ENCODE assay signal across 21 cellular contexts in the genomic region with DNA sequence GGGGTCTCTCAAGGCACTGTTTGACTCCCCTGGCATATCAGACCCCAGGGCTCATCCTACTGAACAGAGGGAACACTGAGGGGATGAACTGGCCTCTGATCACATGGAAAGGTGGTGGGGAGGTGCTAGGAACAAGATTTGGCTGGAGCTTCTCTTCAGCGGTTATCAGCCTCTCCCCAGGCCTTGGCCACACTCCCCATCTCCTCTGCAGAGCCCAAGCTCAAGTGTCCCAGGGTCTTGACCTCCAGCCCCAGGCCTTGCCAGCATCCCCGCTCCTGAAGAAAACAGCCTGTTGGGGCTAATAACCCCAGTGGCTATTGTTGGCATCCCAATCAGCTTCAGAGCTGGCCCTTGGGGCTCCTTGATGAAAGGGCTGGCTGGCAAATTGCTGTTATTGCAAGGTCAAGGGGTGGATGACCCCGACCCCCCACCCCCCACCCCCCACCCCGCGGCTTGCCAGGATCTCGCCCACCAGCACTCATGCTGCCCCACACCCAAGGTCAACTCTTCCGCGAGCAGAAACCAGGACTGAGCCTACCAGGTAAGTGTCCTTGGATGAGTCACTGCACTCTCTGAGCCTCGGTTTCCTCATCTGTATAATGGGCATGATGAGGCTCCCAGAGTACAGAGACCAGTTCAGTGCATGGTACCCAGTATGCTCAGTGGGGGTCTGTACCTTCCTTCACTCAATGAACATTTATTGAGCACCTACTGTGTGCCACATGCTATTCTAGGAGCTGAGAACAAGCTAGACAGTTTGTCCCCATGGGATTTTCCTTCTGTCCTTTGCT. TPM values are rescaled to one million over a fixed set of nuclear protein-coding genes. Genes with fewer than 3 reads are reported as not detected.
DNase-seq lines count a peak whose midpoint lies in the region; ATAC-seq and TF ChIP-seq lines count a peak whose summit lies in the region.
"Had no signal": no experiment of that assay in that cellular context is flagged by ENCODE, and none has a peak within 500 bp of the region (broad histone marks: within the 10 kb centered on the region; RNA-seq: fewer than 3 reads in every experiment).

No MANE protein-coding gene starts in this region.

- CTCF ChIA-PET in activated naive CD4-positive, alpha-beta T cell treated with anti-CD3 and anti-CD28 coated beads, Interleukin-2, amount 10 ng/mL, durations not matched to agents 7 days and 5 days (lab: Charles Lee): interaction anchor here (1.5 to 2.3 kb wide), 2 partner anchors 63 to 398 kb away, joined by 4 to 9 read pairs; no protein-coding TSS in a partner anchor
- CTCF ChIA-PET in RWPE1 (lab: Yijun Ruan, JAX): interaction anchor here (0.6 kb wide), 1 partner anchor 23 kb away, joined by 3 read pairs; no protein-coding TSS in a partner anchor

- intact Hi-C loops in left ventricle myocardium superior (cut with micrococcal nuclease): no loop called here

- peaks cover 36% of the 10 kb centered on the region for H3K36me3 Mint-ChIP-seq in activated naive CD4-positive, alpha-beta T cell treated with anti-CD3 and anti-CD28 coated beads, Interleukin-2, amount 10 ng/mL, durations not matched to agents 7 days and 5 days
- peaks cover 38% of the 10 kb centered on the region for H3K36me3 Mint-ChIP-seq in stimulated activated memory B cell treated with anti-CD40 and anti-IgM and Interleukin-4, amounts not matched to agents 10 μg/mL and 1 μg/mL and 100 μg/mL, for 72 hours
- H3K36me3 Mint-ChIP-seq: brain, mesothelial cell of epicardium had no signal

- no peaks in the 10 kb centered on the region for H3K9me3 Mint-ChIP-seq in activated naive CD4-positive, alpha-beta T cell treated with anti-CD3 and anti-CD28 coated beads, Interleukin-2, amount 10 ng/mL, durations not matched to agents 7 days and 5 days
- no peaks in the 10 kb centered on the region for H3K9me3 Mint-ChIP-seq in stimulated activated memory B cell treated with anti-CD40 and anti-IgM and Interleukin-4, amounts not matched to agents 10 μg/mL and 1 μg/mL and 100 μg/mL, for 72 hours
- H3K9me3 Mint-ChIP-seq: mesothelial cell of epicardium had no signal

- H3K4me3 Mint-ChIP-seq in activated naive CD4-positive, alpha-beta T cell treated with anti-CD3 and anti-CD28 coated beads, Interleukin-2, amount 10 ng/mL, durations not matched to agents 7 days and 5 days: no peak overlapping the region
- H3K4me3 Mint-ChIP-seq in stimulated activated memory B cell treated with anti-CD40 and anti-IgM and Interleukin-4, amounts not matched to agents 10 μg/mL and 1 μg/mL and 100 μg/mL, for 72 hours: no peak overlapping the region
- H3K4me3 Mint-ChIP-seq: brain, mesothelial cell of epicardium had no signal

- DNase-seq in activated naive CD4-positive, alpha-beta T cell treated with anti-CD3 and anti-CD28 coated beads, Interleukin-2, amount 10 ng/mL, durations not matched to agents 7 days and 5 days: no peak
- no peak for DNase-seq in activated naive CD4-positive, alpha-beta T cell treated with anti-CD3 and anti-CD28 coated beads, Interleukin-2, amount 50 U/mL, for 16 hours
- DNase-seq in RWPE1 (ENCODE audit: low spot score) (no peak), left ventricle myocardium superior (peak; percentile 4), GM19240 (ENCODE audit: insufficient read length, low spot score) (no peak), ureter (ENCODE audit: low spot score) (no peak)
- DNase-seq in activated CD8-positive, alpha-beta memory T cell treated with anti-CD3 and anti-CD28 coated beads for 24 hours: no peak
- DNase-seq: activated CD4-positive, alpha-beta T cell treated with anti-CD3 and anti-CD28 coated beads, Interleukin-2, amount 50 U/mL, for 1 hour; C1 segment of cervical spinal cord; HCEC 1CT; Kasumi-1; NCI-H1694; NCI-H2171 treated with DMSO at 0.1 percent for 48 hours; NCI-H524; SJCRH30 had no signal

- H3K27me3 Mint-ChIP-seq in activated naive CD4-positive, alpha-beta T cell treated with anti-CD3 and anti-CD28 coated beads, Interleukin-2, amount 10 ng/mL, durations not matched to agents 7 days and 5 days: no peaks in the 10 kb centered on the region
- H3K27me3 Mint-ChIP-seq in stimulated activated memory B cell treated with anti-CD40 and anti-IgM and Interleukin-4, amounts not matched to agents 10 μg/mL and 1 μg/mL and 100 μg/mL, for 72 hours: no peaks in the 10 kb centered on the region

- H3K4me1 Mint-ChIP-seq in activated naive CD4-positive, alpha-beta T cell treated with anti-CD3 and anti-CD28 coated beads, Interleukin-2, amount 10 ng/mL, durations not matched to agents 7 days and 5 days: peaks cover 20% of the 10 kb centered on the region
- peaks cover 55% of the 10 kb centered on the region for H3K4me1 Mint-ChIP-seq in stimulated activated memory B cell treated with anti-CD40 and anti-IgM and Interleukin-4, amounts not matched to agents 10 μg/mL and 1 μg/mL and 100 μg/mL, for 72 hours

- TF ChIP-seq CTCF in RWPE1 (conservative IDR thresholded peaks at IDR 0.05; ENCODE audit: low read depth): no peak

- peak overlapping the region; percentile 40 for H3K27ac ChIP-seq in RWPE1
- H3K27ac ChIP-seq: epithelial cell of prostate, SJCRH30, upper lobe of left lung had no signal

- POLR2A ChIA-PET in RWPE1 (lab: Yijun Ruan, JAX; ENCODE audit: low non-redundant PET): interaction anchor here (0.5 to 2.0 kb wide), 3 partner anchors 16 to 1873 kb away, joined by 3 to 9 read pairs (median 3); a partner anchor contains a TSS

- ATAC-seq in left ventricle myocardium superior: no peak
- no peak for ATAC-seq in stimulated activated memory B cell treated with anti-CD40 and anti-IgM and Interleukin-4, amounts not matched to agents 10 μg/mL and 1 μg/mL and 100 μg/mL, for 72 hours

- peak overlapping the region; percentile 73 for H3K27ac Mint-ChIP-seq in activated naive CD4-positive, alpha-beta T cell treated with anti-CD3 and anti-CD28 coated beads, Interleukin-2, amount 10 ng/mL, durations not matched to agents 7 days and 5 days
- peak overlapping the region; percentile 65 for H3K27ac Mint-ChIP-seq in stimulated activated memory B cell treated with anti-CD40 and anti-IgM and Interleukin-4, amounts not matched to agents 10 μg/mL and 1 μg/mL and 100 μg/mL, for 72 hours
- H3K27ac Mint-ChIP-seq: brain, mesothelial cell of epicardium had no signal

RNA-seq across cellular contexts. Expression of a gene that starts 18.8 kb away (rescaled TPM):
- total RNA-seq in left ventricle myocardium superior: 2.3 TPM
- total RNA-seq in ureter: 8.3 TPM

RNA-seq across cellular contexts. Expression of a gene that starts 23.4 kb away (rescaled TPM):
- total RNA-seq in left ventricle myocardium superior: 2.2 TPM
- total RNA-seq in ureter: 3.6 TPM
- total RNA-seq: Daoy had no signal
